ENCODE assay signal across 10 cellular contexts in the genomic region with DNA sequence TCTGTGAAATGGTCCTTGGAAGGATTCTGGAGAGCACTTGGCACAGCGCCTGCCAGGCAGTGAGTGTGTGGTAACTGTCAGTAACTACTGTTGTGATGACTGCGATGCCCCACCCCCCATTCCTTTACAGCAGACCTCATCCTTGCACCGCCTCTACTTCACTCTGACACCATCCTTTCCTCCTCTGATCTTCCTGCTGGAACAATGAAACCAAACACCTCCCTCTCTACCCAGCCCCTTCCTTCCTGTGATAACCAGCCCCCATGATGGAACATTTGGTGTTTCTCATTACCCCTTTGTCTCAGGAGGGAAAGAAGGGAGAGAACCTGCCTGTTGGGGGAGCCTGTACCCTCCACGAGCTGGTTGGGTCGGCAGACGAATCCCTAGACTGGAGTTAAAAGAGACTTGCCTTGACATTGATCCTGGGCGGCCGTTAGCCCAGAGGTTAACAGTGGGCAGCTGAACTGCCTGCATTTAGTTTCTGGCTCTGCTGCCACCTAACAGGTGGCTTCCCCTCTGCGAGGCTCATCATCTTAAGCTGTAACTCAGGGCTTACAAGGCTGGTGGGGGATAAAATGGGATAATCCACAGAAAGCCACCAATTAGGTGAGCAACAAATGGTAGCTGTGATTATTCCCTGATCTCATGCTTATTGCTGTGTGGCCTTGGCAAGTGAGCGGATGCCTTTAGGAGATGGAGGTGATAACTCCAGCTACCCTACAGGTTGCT. TPM values are rescaled to one million over a fixed set of nuclear protein-coding genes. Genes with fewer than 3 reads are reported as not detected.
DNase-seq lines count a peak whose midpoint lies in the region; ATAC-seq and TF ChIP-seq lines count a peak whose summit lies in the region.
"Had no signal": no experiment of that assay in that cellular context is flagged by ENCODE, and none has a peak within 500 bp of the region (broad histone marks: within the 10 kb centered on the region; RNA-seq: fewer than 3 reads in every experiment).

No MANE protein-coding gene starts in this region.

- no peak overlapping the region for H3K4me3 ChIP-seq in GM23338

- peak; percentile 75 for ATAC-seq in GM23338
- peak; percentile 40 for ATAC-seq in esophagus mucosa
- no peak for ATAC-seq in HG03342 (IDR thresholded peaks at IDR 0.05; ENCODE audit: unreplicated experiment)
- ATAC-seq: activated T-cell treated with anti-CD3 and anti-CD28 coated beads, Interleukin-2, amount 50 U/mL, for 72 hours had no signal

- no peak overlapping the region for H3K4me2 ChIP-seq in GM23338

- H3K27ac ChIP-seq in GM23338 (ENCODE audit: low read depth): no peak overlapping the region

- H3K27ac Mint-ChIP-seq in GM23338 (no peak overlapping the region), neural crest cell (ENCODE audit: unreplicated experiment) (peak overlapping the region; percentile 81)
- H3K27ac Mint-ChIP-seq: activated T-cell treated with anti-CD3 and anti-CD28 coated beads, Interleukin-2, amount 50 U/mL, for 72 hours had no signal

- no peaks in the 10 kb centered on the region for H3K36me3 ChIP-seq in GM23338 (ENCODE audit: insufficient read depth)

- no peaks in the 10 kb centered on the region for H3K9me2 ChIP-seq in GM23338 (ENCODE audit: insufficient read depth)

- H3F3A ChIP-seq in GM23338 (replicated peaks; ENCODE audit: low read depth): no peaks in the 10 kb centered on the region

- H3K27me3 Mint-ChIP-seq in GM23338 (ENCODE audit: insufficient read depth, low read depth, poor library complexity): peaks cover 4% of the 10 kb centered on the region
- H3K27me3 Mint-ChIP-seq in neural crest cell (ENCODE audit: low read depth): no peaks in the 10 kb centered on the region

- TF ChIP-seq CTCF in GM23338 (conservative IDR thresholded peaks at IDR 0.05; ENCODE audit: low read depth in 2 of 2) (peak in 1 of 2 experiments; percentile 22; a peak in 1 of 4 replicates), neural crest cell (conservative IDR thresholded peaks at IDR 0.05) (no peak)

- H3K9me3 Mint-ChIP-seq in GM23338 (no peaks in the 10 kb centered on the region), neural crest cell (no peaks in the 10 kb centered on the region)
- H3K9me3 Mint-ChIP-seq: activated T-cell treated with anti-CD3 and anti-CD28 coated beads, Interleukin-2, amount 50 U/mL, for 72 hours had no signal

- no peaks in the 10 kb centered on the region for H3K79me2 ChIP-seq in GM23338 (replicated peaks; ENCODE audit: insufficient read depth)

- no peak overlapping the region for H2AFZ ChIP-seq in GM23338

- no peaks in the 10 kb centered on the region for H3K4me1 ChIP-seq in GM23338 (ENCODE audit: insufficient read depth)

- no peaks in the 10 kb centered on the region for H3K27me3 ChIP-seq in GM23338 (ENCODE audit: insufficient read depth)

- H3K36me3 Mint-ChIP-seq in GM23338 (ENCODE audit: low read depth) (no peaks in the 10 kb centered on the region), neural crest cell (ENCODE audit: low read depth) (no peaks in the 10 kb centered on the region)

- H3K4me1 Mint-ChIP-seq in GM23338: peaks cover 16% of the 10 kb centered on the region
- no peaks in the 10 kb centered on the region for H3K4me1 Mint-ChIP-seq in neural crest cell

- H3K4me3 Mint-ChIP-seq in GM23338 (no peak overlapping the region), neural crest cell (no peak overlapping the region)
- H3K4me3 Mint-ChIP-seq: activated T-cell treated with anti-CD3 and anti-CD28 coated beads, Interleukin-2, amount 50 U/mL, for 72 hours had no signal

- H4K20me1 ChIP-seq in GM23338 (replicated peaks; ENCODE audit: insufficient read depth): no peaks in the 10 kb centered on the region

- DNase-seq in GM23338 (ENCODE audit: low spot score) (peak; percentile 47), NCI-H82 treated with DMSO at 0.1 percent for 48 hours (lab: John Stamatoyannopoulos, UW; ENCODE audit: unreplicated experiment) (peak; percentile 87), neural crest cell (ENCODE audit: low read depth, low spot score) (no peak), activated T-cell treated with anti-CD3 and anti-CD28 coated beads for 4 hours (no peak), HuH-7.5 (ENCODE audit: low spot score) (no peak)
- no peak for DNase-seq in activated naive CD4-positive, alpha-beta T cell treated with anti-CD3 and anti-CD28 coated beads, Interleukin-2, amount 50 U/mL, for 16 hours
- DNase-seq: activated T-cell treated with anti-CD3 and anti-CD28 coated beads, Interleukin-2, amount 50 U/mL, for 72 hours; NCI-H1092 had no signal

TF ChIP-seq in GM23338, 12 proteins besides CTCF, POLR2A, EP300 and RAD21 (continues in another document):
- TF ChIP-seq JUNB (IDR thresholded peaks at IDR 0.05; ENCODE audit: unreplicated experiment) (no peak), CREB1 (CRISPR knock-in tag; IDR thresholded peaks at IDR 0.05; ENCODE audit: low read depth) (no peak)
- TF ChIP-seq, protein P1, sequence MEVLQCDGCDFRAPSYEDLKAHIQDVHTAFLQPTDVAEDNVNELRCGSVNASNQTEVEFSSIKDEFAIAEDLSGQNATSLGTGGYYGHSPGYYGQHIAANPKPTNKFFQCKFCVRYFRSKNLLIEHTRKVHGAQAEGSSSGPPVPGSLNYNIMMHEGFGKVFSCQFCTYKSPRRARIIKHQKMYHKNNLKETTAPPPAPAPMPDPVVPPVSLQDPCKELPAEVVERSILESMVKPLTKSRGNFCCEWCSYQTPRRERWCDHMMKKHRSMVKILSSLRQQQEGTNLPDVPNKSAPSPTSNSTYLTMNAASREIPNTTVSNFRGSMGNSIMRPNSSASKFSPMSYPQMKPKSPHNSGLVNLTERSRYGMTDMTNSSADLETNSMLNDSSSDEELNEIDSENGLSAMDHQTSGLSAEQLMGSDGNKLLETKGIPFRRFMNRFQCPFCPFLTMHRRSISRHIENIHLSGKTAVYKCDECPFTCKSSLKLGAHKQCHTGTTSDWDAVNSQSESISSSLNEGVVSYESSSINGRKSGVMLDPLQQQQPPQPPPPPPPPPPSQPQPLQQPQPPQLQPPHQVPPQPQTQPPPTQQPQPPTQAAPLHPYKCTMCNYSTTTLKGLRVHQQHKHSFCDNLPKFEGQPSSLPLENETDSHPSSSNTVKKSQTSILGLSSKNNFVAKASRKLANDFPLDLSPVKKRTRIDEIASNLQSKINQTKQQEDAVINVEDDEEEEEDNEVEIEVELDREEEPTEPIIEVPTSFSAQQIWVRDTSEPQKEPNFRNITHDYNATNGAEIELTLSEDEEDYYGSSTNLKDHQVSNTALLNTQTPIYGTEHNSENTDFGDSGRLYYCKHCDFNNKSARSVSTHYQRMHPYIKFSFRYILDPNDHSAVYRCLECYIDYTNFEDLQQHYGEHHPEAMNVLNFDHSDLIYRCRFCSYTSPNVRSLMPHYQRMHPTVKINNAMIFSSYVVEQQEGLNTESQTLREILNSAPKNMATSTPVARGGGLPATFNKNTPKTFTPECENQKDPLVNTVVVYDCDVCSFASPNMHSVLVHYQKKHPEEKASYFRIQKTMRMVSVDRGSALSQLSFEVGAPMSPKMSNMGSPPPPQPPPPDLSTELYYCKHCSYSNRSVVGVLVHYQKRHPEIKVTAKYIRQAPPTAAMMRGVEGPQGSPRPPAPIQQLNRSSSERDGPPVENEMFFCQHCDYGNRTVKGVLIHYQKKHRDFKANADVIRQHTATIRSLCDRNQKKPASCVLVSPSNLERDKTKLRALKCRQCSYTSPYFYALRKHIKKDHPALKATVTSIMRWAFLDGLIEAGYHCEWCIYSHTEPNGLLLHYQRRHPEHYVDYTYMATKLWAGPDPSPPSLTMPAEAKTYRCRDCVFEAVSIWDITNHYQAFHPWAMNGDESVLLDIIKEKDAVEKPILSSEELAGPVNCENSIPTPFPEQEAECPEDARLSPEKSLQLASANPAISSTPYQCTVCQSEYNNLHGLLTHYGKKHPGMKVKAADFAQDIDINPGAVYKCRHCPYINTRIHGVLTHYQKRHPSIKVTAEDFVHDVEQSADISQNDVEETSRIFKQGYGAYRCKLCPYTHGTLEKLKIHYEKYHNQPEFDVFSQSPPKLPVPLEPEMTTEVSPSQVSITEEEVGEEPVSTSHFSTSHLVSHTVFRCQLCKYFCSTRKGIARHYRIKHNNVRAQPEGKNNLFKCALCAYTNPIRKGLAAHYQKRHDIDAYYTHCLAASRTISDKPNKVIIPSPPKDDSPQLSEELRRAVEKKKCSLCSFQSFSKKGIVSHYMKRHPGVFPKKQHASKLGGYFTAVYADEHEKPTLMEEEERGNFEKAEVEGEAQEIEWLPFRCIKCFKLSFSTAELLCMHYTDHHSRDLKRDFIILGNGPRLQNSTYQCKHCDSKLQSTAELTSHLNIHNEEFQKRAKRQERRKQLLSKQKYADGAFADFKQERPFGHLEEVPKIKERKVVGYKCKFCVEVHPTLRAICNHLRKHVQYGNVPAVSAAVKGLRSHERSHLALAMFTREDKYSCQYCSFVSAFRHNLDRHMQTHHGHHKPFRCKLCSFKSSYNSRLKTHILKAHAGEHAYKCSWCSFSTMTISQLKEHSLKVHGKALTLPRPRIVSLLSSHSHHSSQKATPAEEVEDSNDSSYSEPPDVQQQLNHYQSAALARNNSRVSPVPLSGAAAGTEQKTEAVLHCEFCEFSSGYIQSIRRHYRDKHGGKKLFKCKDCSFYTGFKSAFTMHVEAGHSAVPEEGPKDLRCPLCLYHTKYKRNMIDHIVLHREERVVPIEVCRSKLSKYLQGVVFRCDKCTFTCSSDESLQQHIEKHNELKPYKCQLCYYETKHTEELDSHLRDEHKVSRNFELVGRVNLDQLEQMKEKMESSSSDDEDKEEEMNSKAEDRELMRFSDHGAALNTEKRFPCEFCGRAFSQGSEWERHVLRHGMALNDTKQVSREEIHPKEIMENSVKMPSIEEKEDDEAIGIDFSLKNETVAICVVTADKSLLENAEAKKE (CRISPR knock-in tag; IDR thresholded peaks at IDR 0.05): no peak

RNA-seq across cellular contexts. Expression of a gene that starts 34.2 kb away (rescaled TPM):
- 58.8 and 62.2 TPM in 2 replicates for total RNA-seq in GM23338 (2014; rRNA removed; shearing (Covaris generic))
- polyA plus RNA-seq in GM23338 (2016; fragmentation: Nextera tagmentation; extraction: Ambion mirVana): 15.5 and 20.2 TPM in 2 replicates
- total RNA-seq in esophagus mucosa (49.6 TPM), neural crest cell (28.8 and 29.2 TPM in 2 replicates)

RNA-seq across cellular contexts. Expression of a gene that starts 39.5 kb away (rescaled TPM):
- 4.7 and 5.7 TPM in 2 replicates for total RNA-seq in GM23338 (2014; rRNA removed; shearing (Covaris generic))
- polyA plus RNA-seq in GM23338 (2016; fragmentation: Nextera tagmentation; extraction: Ambion mirVana): 2.8 and 3.2 TPM in 2 replicates
- total RNA-seq in esophagus mucosa (3.0 TPM), neural crest cell (11.6 and 13.9 TPM in 2 replicates)

RNA-seq across cellular contexts. Expression of a gene that starts 46.7 kb away (rescaled TPM):
- 10.6 and 14.7 TPM in 2 replicates for total RNA-seq in GM23338 (2014; rRNA removed; shearing (Covaris generic))
- 5.9 and 6.7 TPM in 2 replicates for polyA plus RNA-seq in GM23338 (2016; fragmentation: Nextera tagmentation; extraction: Ambion mirVana)
- total RNA-seq in esophagus mucosa (6.5 TPM), neural crest cell (22.0 and 22.9 TPM in 2 replicates)

Comparison
In these comparisons a context has a peak if more than half of its experiments do, and no peak if none do; other contexts are left out.
1. DNase-seq: peak in GM23338 (single experiment) and NCI-H82 treated with DMSO at 0.1 percent for 48 hours (single experiment); none in neural crest cell (single experiment), activated T-cell treated with anti-CD3 and anti-CD28 coated beads for 4 hours (single experiment), activated naive CD4-positive, alpha-beta T cell treated with anti-CD3 and anti-CD28 coated beads, Interleukin-2, amount 50 U/mL, for 16 hours (single experiment) and HuH-7.5 (single experiment).